In genomic region chr18:2719040-2719439, GRCh38 we compare ENCODE assay signal across 24 cellular contexts.
"Had no signal": no experiment of that assay in that cellular context is flagged by ENCODE, and none has a peak within 500 bp of the region (broad histone marks: within the 10 kb centered on the region; RNA-seq: fewer than 3 reads in every experiment).

No MANE protein-coding gene starts in this region.

- FAIRE-seq: endothelial cell of umbilical vein, TTC549 had no signal

- H3K4me3 ChIP-seq: gastroesophageal sphincter, hepatocyte, left ventricle myocardium inferior, lung, ovary, right lobe of liver, uterus had no signal

- H3K27me3 Mint-ChIP-seq: effector memory CD8-positive, alpha-beta T cell; progenitor cell of endocrine pancreas; stimulated activated naive CD8-positive, alpha-beta T cell treated with anti-CD3 and anti-CD28 coated beads, Interleukin-15, amount 100 ng/mL, for 72 hours; type B pancreatic cell had no signal

- H2AFZ ChIP-seq: hepatocyte had no signal

- H3K27me3 ChIP-seq: gastroesophageal sphincter, hepatocyte, ovary, right lobe of liver, uterus had no signal

- ATAC-seq: effector memory CD8-positive, alpha-beta T cell; gastroesophageal sphincter; right lobe of liver; stimulated activated naive CD8-positive, alpha-beta T cell treated with anti-CD3 and anti-CD28 coated beads, Interleukin-15, amount 100 ng/mL, for 72 hours had no signal

- H3K36me3 ChIP-seq: ovary, uterus had no signal

- H3K4me1 ChIP-seq: right lobe of liver, uterus had no signal

- H3K9me3 Mint-ChIP-seq: effector memory CD8-positive, alpha-beta T cell; stimulated activated naive CD8-positive, alpha-beta T cell treated with anti-CD3 and anti-CD28 coated beads, Interleukin-15, amount 100 ng/mL, for 72 hours; type B pancreatic cell had no signal

- H3K27ac Mint-ChIP-seq: progenitor cell of endocrine pancreas; stimulated activated naive CD8-positive, alpha-beta T cell treated with anti-CD3 and anti-CD28 coated beads, Interleukin-15, amount 100 ng/mL, for 72 hours; type B pancreatic cell had no signal

- H3K27ac ChIP-seq: gastroesophageal sphincter, hepatocyte, left ventricle myocardium inferior, ovary, right lobe of liver, uterus, VCaP had no signal

- H3K4me3 Mint-ChIP-seq: effector memory CD8-positive, alpha-beta T cell; stimulated activated naive CD8-positive, alpha-beta T cell treated with anti-CD3 and anti-CD28 coated beads, Interleukin-15, amount 100 ng/mL, for 72 hours; type B pancreatic cell had no signal

- H3K4me2 ChIP-seq: hepatocyte had no signal

- H3K9me3 ChIP-seq: gastroesophageal sphincter, left ventricle myocardium inferior, ovary, right lobe of liver, uterus had no signal

- DNase-seq: activated CD8-positive, alpha-beta memory T cell treated with anti-CD3 and anti-CD28 coated beads, Interleukin-2, amount 50 U/mL, for 48 hours; activated gamma-delta T cell treated with Interleukin-2 at 50 U/mL for 16 hours; amygdala; caudate nucleus; cortex of kidney; effector memory CD8-positive, alpha-beta T cell; islet precursor cell; left ventricle myocardium inferior; ovary; right lobe of liver; stimulated activated CD4-positive, alpha-beta T cell treated with anti-CD3 and anti-CD28 coated beads, Interleukin-12 subunit alpha, Interleukin-12 subunit beta, amount 100 ng/mL, for 4 hours; stimulated activated CD4-positive, alpha-beta T cell treated with anti-CD3 and anti-CD28 coated beads, Interleukin-4, amount 100 ng/mL, for 1 hour; stimulated activated naive CD8-positive, alpha-beta T cell treated with anti-CD3 and anti-CD28 coated beads, Interleukin-15, amount 100 ng/mL, for 72 hours; substantia nigra; T-helper 9 cell; uterus had no signal
